In the genomic region with DNA sequence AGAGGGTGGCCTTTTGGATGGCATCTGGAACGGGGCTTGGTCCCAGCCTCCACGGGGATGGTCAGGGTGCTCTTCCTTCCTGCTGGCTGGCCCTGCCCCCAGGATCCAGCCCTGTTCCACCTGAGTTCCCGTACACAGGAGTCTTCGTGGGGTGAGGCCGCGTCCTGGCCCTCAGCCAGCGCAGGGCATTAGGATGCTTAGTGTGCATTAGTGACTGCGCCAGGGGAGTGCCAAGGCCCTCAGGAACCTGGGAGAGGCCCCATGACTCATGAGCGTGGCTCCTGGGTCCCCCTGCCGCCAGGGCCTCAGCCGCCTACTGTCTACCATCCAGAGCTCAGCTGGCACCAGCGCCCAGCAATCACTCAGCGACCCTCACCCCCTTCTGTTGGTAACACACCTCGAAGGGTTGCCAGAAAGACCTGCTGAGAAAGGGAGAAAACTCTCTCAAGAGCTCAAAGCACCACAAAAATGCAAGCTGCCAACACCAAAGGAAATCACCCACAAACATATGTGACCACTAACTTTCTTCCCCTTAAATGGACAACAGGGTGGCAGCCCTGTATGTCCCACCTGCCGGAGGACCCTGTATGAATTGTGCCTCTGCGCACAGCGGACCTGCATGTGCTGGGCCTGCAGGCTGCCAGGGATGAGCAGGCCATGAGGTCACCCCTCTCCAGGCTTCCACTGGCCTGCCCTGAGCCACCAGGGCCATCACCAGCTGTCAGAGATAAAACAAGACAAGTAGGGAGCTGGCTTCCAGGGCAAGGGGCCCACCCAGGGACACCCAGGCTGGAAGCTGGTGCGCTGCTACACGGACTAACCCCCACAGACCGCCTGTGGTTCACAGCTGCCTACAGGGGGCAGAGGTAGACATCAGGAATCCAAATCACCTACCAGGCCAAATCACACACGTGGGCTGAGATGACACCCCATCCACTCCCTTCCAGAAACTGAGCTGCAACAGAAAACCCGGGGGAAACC, we compare ENCODE assay signal across 9 cellular contexts. TPM values are rescaled to one million over a fixed set of nuclear protein-coding genes. Genes with fewer than 3 reads are reported as not detected.
DNase-seq lines count a peak whose midpoint lies in the region; ATAC-seq and TF ChIP-seq lines count a peak whose summit lies in the region.
"Had no signal": no experiment of that assay in that cellular context is flagged by ENCODE, and none has a peak within 500 bp of the region (broad histone marks: within the 10 kb centered on the region; RNA-seq: fewer than 3 reads in every experiment).

No MANE protein-coding gene starts in this region.

- peaks cover 78 to 90% (median 84%) of the 10 kb centered on the region in 4 donors for H3K4me1 ChIP-seq in upper lobe of left lung

- no peaks in the 10 kb centered on the region for H4K20me1 ChIP-seq in SU-DHL-6 (ENCODE audit: low read depth, low read length)

- no peak overlapping the region for H2AFZ ChIP-seq in SU-DHL-6 (ENCODE audit: low read depth, low read length, severe bottlenecking)

- no peaks in the 10 kb centered on the region for H3K9me3 Mint-ChIP-seq in stimulated activated naive B cell treated with anti-CD40 and anti-IgM and Interleukin-4, amounts not matched to agents 10 μg/mL and 1 μg/mL and 100 μg/mL, for 72 hours
- H3K9me3 Mint-ChIP-seq: CD4-positive, CD25-positive, alpha-beta regulatory T cell had no signal

- H3K36me3 Mint-ChIP-seq in stimulated activated naive B cell treated with anti-CD40 and anti-IgM and Interleukin-4, amounts not matched to agents 10 μg/mL and 1 μg/mL and 100 μg/mL, for 72 hours = no peaks in the 10 kb centered on the region
- H3K36me3 Mint-ChIP-seq: CD4-positive, CD25-positive, alpha-beta regulatory T cell had no signal

- no peaks in the 10 kb centered on the region for H3K9me2 ChIP-seq in SU-DHL-6 (replicated peaks; ENCODE audit: insufficient read depth, low read length)

- H3K27ac ChIP-seq in SU-DHL-6 (ENCODE audit: low read depth, low read length) = no peak overlapping the region
- H3K27ac ChIP-seq in upper lobe of left lung = peak overlapping the region; percentile 66 to 79 (median 75)

- H3K27ac Mint-ChIP-seq in stimulated activated naive B cell treated with anti-CD40 and anti-IgM and Interleukin-4, amounts not matched to agents 10 μg/mL and 1 μg/mL and 100 μg/mL, for 72 hours = no peak overlapping the region

- WGBS in upper lobe of left lung, 2 donors = 69 to 77% methylated on average over 9 to 21 of the region's 22 CpGs

- H3K4me3 Mint-ChIP-seq in stimulated activated naive B cell treated with anti-CD40 and anti-IgM and Interleukin-4, amounts not matched to agents 10 μg/mL and 1 μg/mL and 100 μg/mL, for 72 hours = no peak overlapping the region

- H3K4me2 ChIP-seq in SU-DHL-6 (ENCODE audit: low read depth, low read length, poor library complexity, severe bottlenecking) = no peak overlapping the region

- H3K27me3 ChIP-seq in SU-DHL-6 (ENCODE audit: low read length) = no peaks in the 10 kb centered on the region
- no peaks in the 10 kb centered on the region for H3K27me3 ChIP-seq in kidney epithelial cell (ENCODE audit: control insufficient read depth, insufficient read depth, low read length)
- no peaks in the 10 kb centered on the region for H3K27me3 ChIP-seq in upper lobe of left lung

- peaks cover 3 to 6% of the 10 kb centered on the region in 2 donors for H3K27me3 Mint-ChIP-seq in stimulated activated naive B cell treated with anti-CD40 and anti-IgM and Interleukin-4, amounts not matched to agents 10 μg/mL and 1 μg/mL and 100 μg/mL, for 72 hours
- H3K27me3 Mint-ChIP-seq: CD4-positive, CD25-positive, alpha-beta regulatory T cell had no signal

- TF ChIP-seq CTCF in SU-DHL-6 (IDR thresholded peaks at IDR 0.05; ENCODE audit: insufficient read depth, low read length, poor library complexity, severe bottlenecking) (peak; percentile 23), kidney epithelial cell (IDR thresholded peaks at IDR 0.05; ENCODE audit: insufficient read depth, low read length, poor library complexity, severe bottlenecking) (peak; percentile 40), upper lobe of left lung (IDR thresholded peaks at IDR 0.05) (peak in 1 of 6 experiments; percentile 7)

- no peaks in the 10 kb centered on the region for H3K36me3 ChIP-seq in SU-DHL-6 (ENCODE audit: low read length)
- no peaks in the 10 kb centered on the region for H3K36me3 ChIP-seq in kidney epithelial cell (ENCODE audit: control insufficient read depth, insufficient read depth, low read length)
- H3K36me3 ChIP-seq in upper lobe of left lung = no peaks in the 10 kb centered on the region

- no peaks in the 10 kb centered on the region for H3F3A ChIP-seq in SU-DHL-6 (ENCODE audit: insufficient read depth)

- ATAC-seq in upper lobe of left lung (ENCODE audit: low FRiP score in 2 of 2) (peak; percentile 35 to 56), GM19397 (IDR thresholded peaks at IDR 0.05; ENCODE audit: unreplicated experiment) (no peak)
- ATAC-seq in stimulated activated naive B cell treated with anti-CD40 and anti-IgM and Interleukin-4, amounts not matched to agents 10 μg/mL and 1 μg/mL and 100 μg/mL, for 72 hours (replicated peaks) = no peak

- H3K9me3 ChIP-seq in SU-DHL-6 (ENCODE audit: insufficient read depth, low read length) (no peaks in the 10 kb centered on the region), upper lobe of left lung (no peaks in the 10 kb centered on the region)

- H3K4me3 ChIP-seq in SU-DHL-6 (ENCODE audit: insufficient read depth, low read length, poor library complexity, severe bottlenecking) = no peak overlapping the region
- H3K4me3 ChIP-seq in kidney epithelial cell (ENCODE audit: low read depth, low read length) = no peak overlapping the region
- no peak overlapping the region for H3K4me3 ChIP-seq in upper lobe of left lung

- no peaks in the 10 kb centered on the region for H3K79me2 ChIP-seq in SU-DHL-6 (ENCODE audit: insufficient read depth, low read length)

- no peak overlapping the region for H3K9ac ChIP-seq in SU-DHL-6 (ENCODE audit: low read length)

- TF ChIP-seq POLR2A in upper lobe of left lung (IDR thresholded peaks at IDR 0.05) = no peak

- DNase-seq in NCI-H2196 (lab: John Stamatoyannopoulos, UW; ENCODE audit: unreplicated experiment) = peak; percentile 7
- DNase-seq in NCI-H2196 treated with DMSO at 0.1 percent for 48 hours (lab: John Stamatoyannopoulos, UW; ENCODE audit: unreplicated experiment) = no peak
- peak; percentile 51 for DNase-seq in kidney epithelial cell (ENCODE audit: low read depth)
- DNase-seq in upper lobe of left lung = peak; percentile 88 to 91
- DNase-seq in stimulated activated naive B cell treated with anti-CD40 and anti-IgM and Interleukin-4, amounts not matched to agents 10 μg/mL and 1 μg/mL and 100 μg/mL, for 72 hours = no peak
- DNase-seq in globus pallidus (ENCODE audit: low spot score) = no peak

- H3K4me1 Mint-ChIP-seq in stimulated activated naive B cell treated with anti-CD40 and anti-IgM and Interleukin-4, amounts not matched to agents 10 μg/mL and 1 μg/mL and 100 μg/mL, for 72 hours = peaks cover 12 to 18% of the 10 kb centered on the region in 2 donors

- TF ChIP-seq EP300 in upper lobe of left lung (IDR thresholded peaks at IDR 0.05) = peak in 2 of 4 donors; percentile 38 to 89

RNA-seq across cellular contexts. Expression of gene CCDC85C, which starts 28.7 kb away (rescaled TPM):
- total RNA-seq in kidney epithelial cell (26.8 and 32.4 TPM in 2 replicates), upper lobe of left lung (10 to 100 TPM in 5 of 6 donors, 1 to 10 TPM in 1; 5.2 to 31.0 (median 20.4) TPM)

Comparison
In these comparisons a context has a peak if more than half of its experiments do, and no peak if none do; other contexts are left out.
1. DNase-seq: peak in NCI-H2196 (single experiment), kidney epithelial cell (single experiment) and upper lobe of left lung (2 of 2); none in NCI-H2196 treated with DMSO at 0.1 percent for 48 hours (single experiment), stimulated activated naive B cell treated with anti-CD40 and anti-IgM and Interleukin-4, amounts not matched to agents 10 μg/mL and 1 μg/mL and 100 μg/mL, for 72 hours (single experiment) and globus pallidus (single experiment).
2. ATAC-seq: peak in upper lobe of left lung (2 of 2); none in GM19397 (single experiment) and stimulated activated naive B cell treated with anti-CD40 and anti-IgM and Interleukin-4, amounts not matched to agents 10 μg/mL and 1 μg/mL and 100 μg/mL, for 72 hours (0 of 2).